ENCODE assay signal across 21 cellular contexts in the genomic region with DNA sequence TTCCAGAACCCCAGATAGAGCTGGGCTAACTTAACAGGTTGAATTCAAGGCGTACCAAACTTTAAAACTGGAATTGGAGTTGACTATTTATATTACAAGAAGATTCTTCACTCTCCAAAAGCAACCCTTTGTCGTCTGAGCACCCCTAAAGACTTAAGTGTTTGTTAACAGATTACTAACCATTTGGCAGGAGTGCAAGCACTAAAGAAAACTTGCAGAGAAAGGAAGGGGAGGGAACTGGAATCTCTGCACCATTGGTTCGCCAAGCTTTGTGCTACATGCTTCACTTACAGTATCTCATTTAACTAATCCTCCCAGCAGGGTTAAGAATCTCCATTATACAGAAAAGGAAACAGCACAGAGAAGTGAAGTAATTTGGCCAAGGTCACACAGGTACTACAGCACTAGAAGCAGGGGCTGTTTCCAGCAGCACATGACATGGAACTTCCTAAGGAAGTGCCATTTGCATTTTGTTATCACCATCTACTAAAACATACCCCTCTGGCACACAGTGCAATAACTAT.
DNase-seq lines count a peak whose midpoint lies in the region; ATAC-seq and TF ChIP-seq lines count a peak whose summit lies in the region.
"Had no signal": no experiment of that assay in that cellular context is flagged by ENCODE, and none has a peak within 500 bp of the region (broad histone marks: within the 10 kb centered on the region; RNA-seq: fewer than 3 reads in every experiment).

No MANE protein-coding gene starts in this region.

- H3K27ac ChIP-seq in sigmoid colon = peak overlapping the region in 3 of 4 donors; percentile 15 to 55 (median 48)
- H3K27ac ChIP-seq: A549, BLaER1, KMS-11 had no signal

- TF ChIP-seq CTCF in astrocyte of the spinal cord (IDR thresholded peaks at IDR 0.05; ENCODE audit: low read depth, low read length) (no peak), fibroblast of pulmonary artery (IDR thresholded peaks at IDR 0.05; ENCODE audit: low read length, missing control alignments) (no peak), sigmoid colon (IDR thresholded peaks at IDR 0.05) (no peak)

- H3K36me3 ChIP-seq in sigmoid colon = no peaks in the 10 kb centered on the region
- H3K36me3 ChIP-seq: BLaER1 had no signal

- TF ChIP-seq EP300 in sigmoid colon (IDR thresholded peaks at IDR 0.05) = no peak

- H3K9me3 ChIP-seq in sigmoid colon = no peaks in the 10 kb centered on the region
- H3K9me3 ChIP-seq: A549, BLaER1 had no signal

- TF ChIP-seq POLR2A in sigmoid colon (IDR thresholded peaks at IDR 0.05) = no peak

- 75 to 86% methylated on average over 3 of the region's 3 CpGs for WGBS in sigmoid colon, 2 donors

- in situ Hi-C loops in astrocyte of the spinal cord (cut with HindIII; ENCODE audit: low sequenced_read_pairs) = no loop called here

- H3K4me3 ChIP-seq in astrocyte of the spinal cord (ENCODE audit: low read depth, low read length) (no peak overlapping the region), fibroblast of pulmonary artery (replicated peaks; ENCODE audit: low read depth, low read length) (no peak overlapping the region), sigmoid colon (no peak overlapping the region)
- H3K4me3 ChIP-seq: A549, BLaER1 had no signal

- no peak for ATAC-seq in GM21576 (IDR thresholded peaks at IDR 0.05; ENCODE audit: unreplicated experiment)
- no peak for ATAC-seq in GM21367 (IDR thresholded peaks at IDR 0.05; ENCODE audit: unreplicated experiment)
- ATAC-seq: A549; CD8-positive, alpha-beta T cell; HepG2 had no signal

- DNase-seq in HCEC 1CT (peak; percentile 18), astrocyte of the spinal cord (ENCODE audit: low read depth, low spot score) (peak; percentile 20), fibroblast of pulmonary artery (ENCODE audit: low read depth) (peak; percentile 8), sigmoid colon (no peak), DMS79 treated with DMSO at 0.1 percent for 48 hours (lab: John Stamatoyannopoulos, UW) (no peak), HK-2 (ENCODE audit: unreplicated experiment) (no peak)
- DNase-seq: Calu3; CD8-positive, alpha-beta T cell; EL; NCI-H1092 treated with DMSO at 0.1 percent for 48 hours; NCI-H146; NCI-H2029 treated with DMSO at 0.1 percent for 48 hours; NCI-H748 treated with DMSO at 0.1 percent for 48 hours; NK-92 treated with Interleukin-12 subunit alpha and Interleukin-12 subunit beta, amount 100 ng/mL, for 24 hours; Right ventricle myocardium superior had no signal

- H3K4me1 ChIP-seq in sigmoid colon = peaks cover 0 to 51% (median 29%) of the 10 kb centered on the region in 4 donors

- H3K27me3 ChIP-seq in sigmoid colon = no peaks in the 10 kb centered on the region

- intact Hi-C loops in sigmoid colon (cut with DNase I) = no loop called here

Comparison
In these comparisons a context has a peak if more than half of its experiments do, and no peak if none do; other contexts are left out.
1. DNase-seq: peak in HCEC 1CT (single experiment), astrocyte of the spinal cord (single experiment) and fibroblast of pulmonary artery (single experiment); none in sigmoid colon (single experiment), DMS79 treated with DMSO at 0.1 percent for 48 hours (single experiment) and HK-2 (single experiment).